In genomic region chr7:130114776-130115175, GRCh38 we compare ENCODE assay signal across 26 cellular contexts. TPM values are rescaled to one million over a fixed set of nuclear protein-coding genes. Genes with fewer than 3 reads are reported as not detected.
DNase-seq lines count a peak whose midpoint lies in the region; ATAC-seq and TF ChIP-seq lines count a peak whose summit lies in the region.
"Had no signal": no experiment of that assay in that cellular context is flagged by ENCODE, and none has a peak within 500 bp of the region (broad histone marks: within the 10 kb centered on the region; RNA-seq: fewer than 3 reads in every experiment).

No MANE protein-coding gene starts in this region.

- peak overlapping the region; percentile 42 for H3K4me2 ChIP-seq in PC-9
- H3K4me2 ChIP-seq: A549 had no signal

- no peaks in the 10 kb centered on the region; the same call in 1 of the 2 replicates for H3K79me2 ChIP-seq in PC-9 (ENCODE audit: low read depth)

- no peaks in the 10 kb centered on the region for H3K4me1 Mint-ChIP-seq in activated CD8-positive, alpha-beta T cell treated with anti-CD3 and anti-CD28 coated beads for 36 hours (ENCODE audit: low read depth)
- H3K4me1 Mint-ChIP-seq in activated CD8-positive, alpha-beta T cell treated with anti-CD3 and anti-CD28 coated beads, Interleukin-2, amount 10 ng/mL, durations not matched to agents 7 days and 5 days (ENCODE audit: low read depth) = no peaks in the 10 kb centered on the region
- H3K4me1 Mint-ChIP-seq in type B pancreatic cell (ENCODE audit: unreplicated experiment) = peaks cover 4% of the 10 kb centered on the region
- H3K4me1 Mint-ChIP-seq: immature natural killer cell had no signal

- no TSS peak for BruUV-seq in PC-9 (replicated peaks; lab: Mats Ljungman, UMichigan)

- CTCF ChIA-PET in activated CD8-positive, alpha-beta T cell treated with anti-CD3 and anti-CD28 coated beads for 36 hours (lab: Charles Lee) = interaction anchor here (0.7 to 1.4 kb wide), 3 partner anchors 31 to 43 kb away, joined by 3 to 4 read pairs (median 4); no protein-coding TSS in a partner anchor
- CTCF ChIA-PET in activated CD8-positive, alpha-beta T cell treated with anti-CD3 and anti-CD28 coated beads, Interleukin-2, amount 10 ng/mL, durations not matched to agents 7 days and 5 days (lab: Charles Lee) = no interaction called here
- CTCF ChIA-PET in PC-9 (lab: Charles Lee) = interaction anchor here (0.6 to 1.1 kb wide), 2 partner anchors 553 to 578 kb away, joined by 3 to 5 read pairs; no protein-coding TSS in a partner anchor

- H2AFZ ChIP-seq in PC-9 = no peak overlapping the region

- no peak for TF ChIP-seq CTCF in activated CD8-positive, alpha-beta T cell treated with anti-CD3 and anti-CD28 coated beads for 36 hours (IDR thresholded peaks at IDR 0.05)
- TF ChIP-seq CTCF in PC-9 (conservative IDR thresholded peaks at IDR 0.05) (no peak), foreskin keratinocyte (conservative IDR thresholded peaks at IDR 0.05) (no peak), type B pancreatic cell (conservative IDR thresholded peaks at IDR 0.05) (no peak)

- no peak for DNase-seq in activated CD8-positive, alpha-beta T cell treated with anti-CD3 and anti-CD28 coated beads for 36 hours
- no peak for DNase-seq in activated CD8-positive, alpha-beta T cell treated with anti-CD3 and anti-CD28 coated beads, Interleukin-2, amount 10 ng/mL, durations not matched to agents 7 days and 5 days
- DNase-seq in PC-9 = peak; percentile 26 to 77
- peak; percentile 22 to 66 for DNase-seq in foreskin keratinocyte
- no peak for DNase-seq in type B pancreatic cell (ENCODE audit: extremely low spot score, unreplicated experiment)
- no peak for DNase-seq in anterior cingulate cortex (lab: John Stamatoyannopoulos, UW)
- no peak for DNase-seq in 8988T
- no peak for DNase-seq in NOMO-1 treated with DMSO at 0.1 percent for 48 hours (lab: John Stamatoyannopoulos, UW; ENCODE audit: unreplicated experiment)
- DNase-seq: activated gamma-delta T cell; activated T-cell treated with anti-CD3 and anti-CD28 coated beads, Interleukin-2, amount 50 U/mL, for 1 hour; DMS79 treated with DMSO at 0.1 percent for 48 hours; foreskin melanocyte; HCEC 1CT; immature natural killer cell; KBM-7; left ventricle myocardium inferior; NCI-H1417 treated with DMSO at 0.1 percent for 48 hours; NCI-H446; NCI-H82; retina; Right ventricle myocardium superior; stimulated activated CD4-positive, alpha-beta T cell treated with anti-CD3 and anti-CD28 coated beads, Interleukin-4, amount 100 ng/mL, for 1 hour; stimulated activated naive CD4-positive, alpha-beta T cell had no signal

- H3K27me3 ChIP-seq in PC-9 (ENCODE audit: insufficient read depth, low read depth) (no peaks in the 10 kb centered on the region), foreskin keratinocyte (no peaks in the 10 kb centered on the region)

- H3K4me1 ChIP-seq in PC-9 (replicated peaks; ENCODE audit: insufficient read depth) (peaks cover 22% of the 10 kb centered on the region), foreskin keratinocyte (peaks cover 7% of the 10 kb centered on the region)
- H3K4me1 ChIP-seq: left ventricle myocardium inferior had no signal

- no peak for ATAC-seq in activated CD8-positive, alpha-beta T cell treated with anti-CD3 and anti-CD28 coated beads for 36 hours
- no peak for ATAC-seq in activated CD8-positive, alpha-beta T cell treated with anti-CD3 and anti-CD28 coated beads, Interleukin-2, amount 10 ng/mL, durations not matched to agents 7 days and 5 days
- ATAC-seq in foreskin keratinocyte = peak; percentile 68
- ATAC-seq: A549; activated CD4-positive, CD25-positive, alpha-beta regulatory T cell treated with anti-CD3 and anti-CD28 coated beads, Interleukin-2, amount 50 U/mL, for 24 hours; natural killer cell treated with Interleukin-12 subunit alpha and Interleukin-12 subunit beta and Interleukin-15 and Interleukin-18, amount 100 ng/mL, for 72 hours had no signal

- H3K27ac ChIP-seq in PC-9 (peak overlapping the region; percentile 40), foreskin keratinocyte (no peak overlapping the region)
- H3K27ac ChIP-seq: A549, left ventricle myocardium inferior had no signal

- H3K4me3 Mint-ChIP-seq in activated CD8-positive, alpha-beta T cell treated with anti-CD3 and anti-CD28 coated beads for 36 hours = no peak overlapping the region
- H3K4me3 Mint-ChIP-seq in activated CD8-positive, alpha-beta T cell treated with anti-CD3 and anti-CD28 coated beads, Interleukin-2, amount 10 ng/mL, durations not matched to agents 7 days and 5 days = no peak overlapping the region
- H3K4me3 Mint-ChIP-seq in type B pancreatic cell = peak overlapping the region; percentile 42
- H3K4me3 Mint-ChIP-seq: immature natural killer cell; natural killer cell treated with Interleukin-12 subunit alpha and Interleukin-12 subunit beta and Interleukin-15 and Interleukin-18, amount 100 ng/mL, for 72 hours had no signal

- peaks cover 20% of the 10 kb centered on the region for H3F3A ChIP-seq in PC-9 (ENCODE audit: insufficient read depth, low read depth)

- H3K36me3 ChIP-seq in PC-9 (ENCODE audit: low read depth) = no peaks in the 10 kb centered on the region; the same call in 1 of the 2 replicates

- no peaks in the 10 kb centered on the region for H3K9me3 Mint-ChIP-seq in activated CD8-positive, alpha-beta T cell treated with anti-CD3 and anti-CD28 coated beads for 36 hours
- H3K9me3 Mint-ChIP-seq in activated CD8-positive, alpha-beta T cell treated with anti-CD3 and anti-CD28 coated beads, Interleukin-2, amount 10 ng/mL, durations not matched to agents 7 days and 5 days (ENCODE audit: insufficient read depth) = no peaks in the 10 kb centered on the region
- H3K9me3 Mint-ChIP-seq in type B pancreatic cell = no peaks in the 10 kb centered on the region
- H3K9me3 Mint-ChIP-seq: immature natural killer cell; natural killer cell treated with Interleukin-12 subunit alpha and Interleukin-12 subunit beta and Interleukin-15 and Interleukin-18, amount 100 ng/mL, for 72 hours had no signal

- POLR2A ChIA-PET in activated CD8-positive, alpha-beta T cell treated with anti-CD3 and anti-CD28 coated beads for 36 hours (lab: Charles Lee) = interaction anchor here (1.1 kb wide), 1 partner anchor 21 kb away, joined by 4 read pairs; no protein-coding TSS in a partner anchor
- POLR2A ChIA-PET in activated CD8-positive, alpha-beta T cell treated with anti-CD3 and anti-CD28 coated beads, Interleukin-2, amount 10 ng/mL, durations not matched to agents 7 days and 5 days (lab: Charles Lee) = no interaction called here
- POLR2A ChIA-PET in PC-9 (lab: Charles Lee; ENCODE audit: unreplicated experiment) = interaction anchor here (0.6 to 1.0 kb wide), 5 partner anchors 19 to 737 kb away, joined by 4 to 7 read pairs (median 5); partner anchors contain the start of gene TMEM209

- no peaks in the 10 kb centered on the region for H4K20me1 ChIP-seq in PC-9 (ENCODE audit: insufficient read depth)

- H3K27ac Mint-ChIP-seq in activated CD8-positive, alpha-beta T cell treated with anti-CD3 and anti-CD28 coated beads for 36 hours = peak overlapping the region; percentile 1
- no peak overlapping the region for H3K27ac Mint-ChIP-seq in activated CD8-positive, alpha-beta T cell treated with anti-CD3 and anti-CD28 coated beads, Interleukin-2, amount 10 ng/mL, durations not matched to agents 7 days and 5 days
- peak overlapping the region; percentile 87 for H3K27ac Mint-ChIP-seq in type B pancreatic cell
- H3K27ac Mint-ChIP-seq: natural killer cell treated with Interleukin-12 subunit alpha and Interleukin-12 subunit beta and Interleukin-15 and Interleukin-18, amount 100 ng/mL, for 72 hours had no signal

- H3K9me3 ChIP-seq in PC-9 (ENCODE audit: insufficient read depth, low read depth) = no peaks in the 10 kb centered on the region
- H3K9me3 ChIP-seq: A549, left ventricle myocardium inferior had no signal

- peaks cover 11% of the 10 kb centered on the region for H3K36me3 Mint-ChIP-seq in activated CD8-positive, alpha-beta T cell treated with anti-CD3 and anti-CD28 coated beads for 36 hours (ENCODE audit: low read depth)
- peaks cover 4% of the 10 kb centered on the region for H3K36me3 Mint-ChIP-seq in activated CD8-positive, alpha-beta T cell treated with anti-CD3 and anti-CD28 coated beads, Interleukin-2, amount 10 ng/mL, durations not matched to agents 7 days and 5 days (ENCODE audit: low read depth)
- H3K36me3 Mint-ChIP-seq in type B pancreatic cell = peaks cover 18% of the 10 kb centered on the region

- no peaks in the 10 kb centered on the region for H3K9me2 ChIP-seq in PC-9 (ENCODE audit: insufficient read depth)

- H3K4me3 ChIP-seq in PC-9 = no peak overlapping the region
- H3K4me3 ChIP-seq: A549, left ventricle myocardium inferior had no signal

- no peaks in the 10 kb centered on the region for H3K27me3 Mint-ChIP-seq in activated CD8-positive, alpha-beta T cell treated with anti-CD3 and anti-CD28 coated beads for 36 hours
- no peaks in the 10 kb centered on the region for H3K27me3 Mint-ChIP-seq in activated CD8-positive, alpha-beta T cell treated with anti-CD3 and anti-CD28 coated beads, Interleukin-2, amount 10 ng/mL, durations not matched to agents 7 days and 5 days (ENCODE audit: low read depth)
- H3K27me3 Mint-ChIP-seq in type B pancreatic cell = no peaks in the 10 kb centered on the region
- H3K27me3 Mint-ChIP-seq: natural killer cell treated with Interleukin-12 subunit alpha and Interleukin-12 subunit beta and Interleukin-15 and Interleukin-18, amount 100 ng/mL, for 72 hours had no signal

- intact Hi-C loops in activated CD8-positive, alpha-beta T cell treated with anti-CD3 and anti-CD28 coated beads for 36 hours (cut with micrococcal nuclease) = no loop called here
- intact Hi-C loops in PC-9 (cut with micrococcal nuclease; ENCODE audit: unreplicated experiment) = no loop called here

RNA-seq across cellular contexts. Expression of gene KLHDC10, which starts 44.4 kb away (rescaled TPM):
- total RNA-seq in activated CD8-positive, alpha-beta T cell treated with anti-CD3 and anti-CD28 coated beads for 36 hours = 10 to 100 TPM; 12.8 to 14.3 TPM
- 10 to 100 TPM; 15.7 to 18.1 TPM for total RNA-seq in activated CD8-positive, alpha-beta T cell treated with anti-CD3 and anti-CD28 coated beads, Interleukin-2, amount 10 ng/mL, durations not matched to agents 7 days and 5 days
- total RNA-seq in PC-9 (2021) = 46.4 and 47.0 TPM in 2 replicates
- total RNA-seq in foreskin keratinocyte = 17.8 and 19.9 TPM in 2 replicates
- 5.0 and 5.4 TPM in 2 replicates for polyA plus RNA-seq in foreskin keratinocyte
- 34.6 and 43.6 TPM in 2 replicates for total RNA-seq in type B pancreatic cell (ENCODE audit: low replicate concordance)

Comparison
In these comparisons a context has a peak if more than half of its experiments do, and no peak if none do; other contexts are left out.
1. DNase-seq: peak in PC-9 (2 of 2) and foreskin keratinocyte (2 of 2); none in activated CD8-positive, alpha-beta T cell treated with anti-CD3 and anti-CD28 coated beads for 36 hours (single experiment), activated CD8-positive, alpha-beta T cell treated with anti-CD3 and anti-CD28 coated beads, Interleukin-2, amount 10 ng/mL, durations not matched to agents 7 days and 5 days (single experiment), type B pancreatic cell (single experiment), anterior cingulate cortex (0 of 58), 8988T (single experiment) and NOMO-1 treated with DMSO at 0.1 percent for 48 hours (single experiment).